Comparison of ENCODE assay signal across 8 cellular contexts in the genomic region with DNA sequence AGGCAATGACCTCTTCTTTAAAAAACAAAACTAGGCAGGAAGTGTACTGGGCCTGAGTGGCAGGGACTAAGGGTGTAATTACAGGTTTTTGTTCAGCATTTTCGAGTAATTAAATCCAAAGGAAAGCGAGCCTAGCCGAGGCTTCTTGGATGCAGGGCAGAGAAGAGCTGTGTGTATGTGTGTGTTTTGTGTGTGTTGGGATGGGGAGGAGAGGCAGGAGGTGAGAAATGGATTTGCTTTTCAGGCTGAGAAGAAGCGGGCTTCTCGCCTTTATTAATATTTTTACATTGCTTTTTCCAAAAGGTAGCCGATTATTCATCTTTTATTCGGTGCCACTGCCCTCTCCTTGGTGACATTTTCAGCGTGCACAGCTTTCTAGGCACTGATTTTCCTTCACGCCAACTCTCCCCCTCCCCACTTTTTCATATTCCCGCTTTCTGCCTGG. TPM values are rescaled to one million over a fixed set of nuclear protein-coding genes. Genes with fewer than 3 reads are reported as not detected.
DNase-seq lines count a peak whose midpoint lies in the region; ATAC-seq and TF ChIP-seq lines count a peak whose summit lies in the region.

No MANE protein-coding gene starts in this region.

- no peaks in the 10 kb centered on the region for H3K27me3 ChIP-seq in CD8-positive, alpha-beta T cell (ENCODE audit: insufficient read depth, low read length)
- peaks cover 56% of the 10 kb centered on the region for H3K27me3 ChIP-seq in neural progenitor cell
- H3K27me3 ChIP-seq in Karpas-422 (ENCODE audit: low read length), result no peaks in the 10 kb centered on the region

- CTCF ChIA-PET in CD8-positive, alpha-beta T cell (lab: Charles Lee), result interaction anchor here (1.2 to 5.5 kb wide), 5 partner anchors 11 to 124 kb away, joined by 3 to 24 read pairs (median 3); no protein-coding TSS in a partner anchor

- H3K4me1 Mint-ChIP-seq in CD8-positive, alpha-beta T cell (ENCODE audit: low read depth), result peaks cover 84% of the 10 kb centered on the region
- H3K4me1 Mint-ChIP-seq in brain (peaks cover 98% of the 10 kb centered on the region), neural progenitor cell (peaks cover 87% of the 10 kb centered on the region)

- H3K9me3 ChIP-seq in CD8-positive, alpha-beta T cell (ENCODE audit: low read length), result no peaks in the 10 kb centered on the region
- H3K9me3 ChIP-seq in neural progenitor cell (ENCODE audit: low read depth) (no peaks in the 10 kb centered on the region), Karpas-422 (ENCODE audit: low read length) (no peaks in the 10 kb centered on the region)

- TF ChIP-seq CTCF in CD8-positive, alpha-beta T cell (IDR thresholded peaks at IDR 0.05), result no peak
- TF ChIP-seq CTCF in brain (conservative IDR thresholded peaks at IDR 0.05) (no peak), neural progenitor cell (IDR thresholded peaks at IDR 0.05) (no peak)

- no peaks in the 10 kb centered on the region for H3K9me2 ChIP-seq in Karpas-422 (replicated peaks; ENCODE audit: insufficient read depth, low read length)

- peaks cover 71% of the 10 kb centered on the region for H3K4me1 ChIP-seq in CD8-positive, alpha-beta T cell (ENCODE audit: insufficient read depth, low read length)
- H3K4me1 ChIP-seq in neural progenitor cell (peaks cover 47% of the 10 kb centered on the region), Karpas-422 (ENCODE audit: low read length) (peaks cover 56% of the 10 kb centered on the region)

- intact Hi-C loops in CD8-positive, alpha-beta T cell (cut with DNase I, micrococcal nuclease), result loop anchor here in 1 of 2 experiments (10.0 kb wide), 1 partner anchor 577 kb away; the partner anchor contains the start of gene SPTLC2
- intact Hi-C loops in left colon (cut with DNase I, micrococcal nuclease), result no loop called here

- H3K79me2 ChIP-seq in neural progenitor cell (ENCODE audit: low read depth) (no peaks in the 10 kb centered on the region), Karpas-422 (ENCODE audit: low read length) (no peaks in the 10 kb centered on the region)

- no peaks in the 10 kb centered on the region for H3K9me3 Mint-ChIP-seq in CD8-positive, alpha-beta T cell
- H3K9me3 Mint-ChIP-seq in brain (peaks cover 0 to 3% (median 0%) of the 10 kb centered on the region in 5 experiments), neural progenitor cell (no peaks in the 10 kb centered on the region)

- H3K36me3 Mint-ChIP-seq in CD8-positive, alpha-beta T cell, result no peaks in the 10 kb centered on the region
- H3K36me3 Mint-ChIP-seq in brain (no peaks in the 10 kb centered on the region), neural progenitor cell (no peaks in the 10 kb centered on the region)

- H3K4me2 ChIP-seq in neural progenitor cell, result peak overlapping the region; percentile 30
- H3K4me2 ChIP-seq in Karpas-422 (ENCODE audit: low read depth, low read length, poor library complexity, severe bottlenecking), result no peak overlapping the region

- H3K9ac ChIP-seq in neural progenitor cell (no peak overlapping the region), Karpas-422 (ENCODE audit: low read length) (no peak overlapping the region)

- no peak overlapping the region for H3K27ac ChIP-seq in CD8-positive, alpha-beta T cell (ENCODE audit: low read depth, low read length)
- H3K27ac ChIP-seq in neural progenitor cell, result no peak overlapping the region
- H3K27ac ChIP-seq in Karpas-422 (ENCODE audit: low read length), result no peak overlapping the region

- H3K4me3 Mint-ChIP-seq in CD8-positive, alpha-beta T cell, result peak overlapping the region; percentile 69
- peak overlapping the region; percentile 80 to 87 (median 86) for H3K4me3 Mint-ChIP-seq in brain
- H3K4me3 Mint-ChIP-seq in neural progenitor cell, result peak overlapping the region; percentile 35

- H3F3A ChIP-seq in neural progenitor cell (ENCODE audit: low read depth), result peaks cover 47% of the 10 kb centered on the region

- H3K27me3 Mint-ChIP-seq in CD8-positive, alpha-beta T cell (ENCODE audit: low read depth), result no peaks in the 10 kb centered on the region
- peaks cover under 1% of the 10 kb centered on the region for H3K27me3 Mint-ChIP-seq in brain
- peaks cover 11% of the 10 kb centered on the region for H3K27me3 Mint-ChIP-seq in neural progenitor cell (ENCODE audit: insufficient read depth, low read depth)

- no peaks in the 10 kb centered on the region for H3K36me3 ChIP-seq in CD8-positive, alpha-beta T cell (ENCODE audit: insufficient read depth, low read length)
- no peaks in the 10 kb centered on the region for H3K36me3 ChIP-seq in neural progenitor cell
- no peaks in the 10 kb centered on the region for H3K36me3 ChIP-seq in Karpas-422 (ENCODE audit: insufficient read depth, low read length)

- H3K27ac Mint-ChIP-seq in CD8-positive, alpha-beta T cell, result peak overlapping the region; percentile 85
- H3K27ac Mint-ChIP-seq in brain (peak overlapping the region; percentile 97 to 100 (median 99)), neural progenitor cell (peak overlapping the region; percentile 99)

- no peak for ATAC-seq in CD8-positive, alpha-beta T cell
- no peak for ATAC-seq in HG02970 (IDR thresholded peaks at IDR 0.05; ENCODE audit: low FRiP score, unreplicated experiment)
- ATAC-seq in left colon, result no peak
- no peak for ATAC-seq in HG03135 (IDR thresholded peaks at IDR 0.05; ENCODE audit: unreplicated experiment)

- no peak for DNase-seq in CD8-positive, alpha-beta T cell
- peak; percentile 79 for DNase-seq in NCI-H1417 treated with DMSO at 0.1 percent for 48 hours (lab: John Stamatoyannopoulos, UW)
- DNase-seq in neural progenitor cell (ENCODE audit: low spot score), result no peak
- no peak for DNase-seq in Karpas-422
- no peak for DNase-seq in left colon

- peak overlapping the region; percentile 8 for H3K4me3 ChIP-seq in CD8-positive, alpha-beta T cell (ENCODE audit: low read depth, low read length)
- H3K4me3 ChIP-seq in neural progenitor cell, result no peak overlapping the region
- H3K4me3 ChIP-seq in Karpas-422 (ENCODE audit: low read length), result no peak overlapping the region

- H4K20me1 ChIP-seq in neural progenitor cell (ENCODE audit: low read depth) (no peaks in the 10 kb centered on the region), Karpas-422 (ENCODE audit: insufficient read depth, low read depth, low read length) (no peaks in the 10 kb centered on the region)

- POLR2A ChIA-PET in CD8-positive, alpha-beta T cell (lab: Charles Lee), result interaction anchor here (6.0 kb wide), 1 partner anchor 9 kb away, joined by 89 read pairs; the partner anchor contains the start of gene IRF2BPL

- no peak overlapping the region for H2AFZ ChIP-seq in neural progenitor cell (replicated peaks)
- no peak overlapping the region for H2AFZ ChIP-seq in Karpas-422 (ENCODE audit: low read length)

RNA-seq across cellular contexts. Expression of gene IRF2BPL, which starts 8.9 kb away (rescaled TPM):
- total RNA-seq in CD8-positive, alpha-beta T cell, result 10 to 100 TPM; 53.7 to 53.9 TPM
- 49.8 TPM for polyA plus RNA-seq in brain (ENCODE audit: insufficient read depth, low read depth, low replicate concordance)
- total RNA-seq in neural progenitor cell (ENCODE audit: low replicate concordance) (4.8 and 14.9 TPM in 2 replicates), left colon (10 to 100 TPM; 15.5 to 25.5 TPM)
- total RNA-seq in Karpas-422 (2014; rRNA removed; shearing (Covaris generic); ENCODE audit: low replicate concordance), result 11.8 and 22.2 TPM in 2 replicates

Comparison
In these comparisons a context has a peak if more than half of its experiments do, and no peak if none do; other contexts are left out.
1. H3K4me3 Mint-ChIP-seq: peak in every context shown above with its lines; median percentile 86 in brain; 69 in CD8-positive, alpha-beta T cell; 35 in neural progenitor cell.